In genomic region chr2:116820986-116821385, GRCh38 we compare ENCODE assay signal across 17 cellular contexts.
DNase-seq lines count a peak whose midpoint lies in the region; ATAC-seq, FAIRE-seq and TF ChIP-seq lines count a peak whose summit lies in the region.
"Had no signal": no experiment of that assay in that cellular context is flagged by ENCODE, and none has a peak within 500 bp of the region (broad histone marks: within the 10 kb centered on the region; RNA-seq: fewer than 3 reads in every experiment).

No MANE protein-coding gene starts in this region.

- no peak overlapping the region for H3K27ac ChIP-seq in RWPE2 (ENCODE audit: poor library complexity, severe bottlenecking)
- no peak overlapping the region for H3K27ac ChIP-seq in small intestine (ENCODE audit: low read depth in 1 of 2, low read length in 1 of 2)
- H3K27ac ChIP-seq: HL-60 had no signal

- H3K4me3 ChIP-seq in RWPE2 (ENCODE audit: severe bottlenecking), result no peak overlapping the region
- H3K4me3 ChIP-seq in epithelial cell of esophagus (ENCODE audit: low read length), result no peak overlapping the region
- no peak overlapping the region for H3K4me3 ChIP-seq in small intestine (ENCODE audit: low read depth in 1 of 2, low read length in 2 of 2)
- H3K4me3 ChIP-seq: GM12878, HAP-1 had no signal

- H3K9me3 ChIP-seq in RWPE2 (ENCODE audit: severe bottlenecking), result no peaks in the 10 kb centered on the region
- no peaks in the 10 kb centered on the region for H3K9me3 ChIP-seq in small intestine (ENCODE audit: control insufficient read depth, low read depth)
- H3K9me3 ChIP-seq: Caco-2, HAP-1 had no signal

- DNase-seq in DMS53 (lab: John Stamatoyannopoulos, UW) (peak; percentile 33), RWPE2 (ENCODE audit: low spot score) (no peak), epithelial cell of esophagus (ENCODE audit: low read depth) (peak; percentile 74), small intestine (peak; percentile 18), KG1 (lab: John Stamatoyannopoulos, UW) (no peak)
- DNase-seq: 8988T; C1 segment of cervical spinal cord; Caco-2; CD4-positive, CD25-positive, alpha-beta regulatory T cell; DMS79 treated with DMSO at 0.1 percent for 48 hours had no signal

- peak; percentile 77 for ATAC-seq in RWPE2 (ENCODE audit: low read depth)
- no peak for ATAC-seq in GM18520 (IDR thresholded peaks at IDR 0.05; ENCODE audit: unreplicated experiment)
- no peak for ATAC-seq in HG02610 (IDR thresholded peaks at IDR 0.05; ENCODE audit: unreplicated experiment)
- ATAC-seq: GM12878 had no signal

- no peaks in the 10 kb centered on the region for H3K36me3 ChIP-seq in RWPE2 (ENCODE audit: low read depth)
- H3K36me3 ChIP-seq in small intestine (ENCODE audit: control insufficient read depth in 2 of 2, insufficient read depth in 2 of 2, low read length in 2 of 2), result no peaks in the 10 kb centered on the region
- H3K36me3 ChIP-seq: HAP-1 had no signal

- TF ChIP-seq CTCF in RWPE2 (IDR thresholded peaks at IDR 0.05; ENCODE audit: poor library complexity, severe bottlenecking), result no peak
- TF ChIP-seq CTCF in epithelial cell of esophagus (IDR thresholded peaks at IDR 0.05; ENCODE audit: insufficient read depth, low read depth, low read length, missing control alignments), result no peak

- H3K27me3 ChIP-seq in RWPE2 (ENCODE audit: insufficient read depth, poor library complexity, severe bottlenecking), result no peaks in the 10 kb centered on the region
- H3K27me3 ChIP-seq in small intestine (ENCODE audit: control insufficient read depth in 2 of 2, insufficient read depth in 2 of 2, low read length in 2 of 2), result no peaks in the 10 kb centered on the region

- H3K4me1 ChIP-seq in RWPE2 (ENCODE audit: insufficient read depth, poor library complexity, severe bottlenecking) (no peaks in the 10 kb centered on the region), small intestine (ENCODE audit: control insufficient read depth in 2 of 2, insufficient read depth in 1 of 2, low read depth in 1 of 2, low read length in 1 of 2) (no peaks in the 10 kb centered on the region)
- H3K4me1 ChIP-seq: Caco-2, HAP-1 had no signal

- FAIRE-seq in small intestine (lab: Jason Lieb, UNC), result no peak
- FAIRE-seq: D721Med, GM12878, GM19239 had no signal

- WGBS in small intestine, 3 donors, result 14 to 76% (median 38%) methylated on average over 1 of the region's 1 CpG

Comparison
In these comparisons a context has a peak if more than half of its experiments do, and no peak if none do; other contexts are left out.
1. DNase-seq: peak in DMS53 (single experiment), epithelial cell of esophagus (single experiment) and small intestine (single experiment); none in RWPE2 (single experiment) and KG1 (single experiment).